Comparison of ENCODE assay signal across 10 cellular contexts in genomic region chr1:11653101-11653601, GRCh38. TPM values are rescaled to one million over a fixed set of nuclear protein-coding genes. Genes with fewer than 3 reads are reported as not detected.
DNase-seq lines count a peak whose midpoint lies in the region; ATAC-seq and TF ChIP-seq lines count a peak whose summit lies in the region.
"Had no signal": no experiment of that assay in that cellular context is flagged by ENCODE, and none has a peak within 500 bp of the region (broad histone marks: within the 10 kb centered on the region; RNA-seq: fewer than 3 reads in every experiment).

No MANE protein-coding gene starts in this region.

- POLR2A ChIA-PET in activated CD4-positive, alpha-beta T cell treated with anti-CD3 and anti-CD28 coated beads, Interleukin-2, amount 10 ng/mL, durations not matched to agents 7 days and 5 days (lab: Charles Lee): interaction anchor here (0.6 kb wide), 1 partner anchor 30 kb away, joined by 3 read pairs; no protein-coding TSS in a partner anchor

- peaks cover 14% of the 10 kb centered on the region for H3K27me3 Mint-ChIP-seq in activated CD4-positive, alpha-beta T cell treated with anti-CD3 and anti-CD28 coated beads, Interleukin-2, amount 10 ng/mL, durations not matched to agents 7 days and 5 days

- H3K36me3 Mint-ChIP-seq in activated CD4-positive, alpha-beta T cell treated with anti-CD3 and anti-CD28 coated beads, Interleukin-2, amount 10 ng/mL, durations not matched to agents 7 days and 5 days (ENCODE audit: low read depth): peaks cover 10% of the 10 kb centered on the region
- peaks cover 28% of the 10 kb centered on the region for H3K36me3 Mint-ChIP-seq in stimulated activated effector memory CD8-positive, alpha-beta T cell treated with anti-CD3 and anti-CD28 coated beads, Interleukin-12 subunit alpha, Interleukin-12 subunit beta, amount 100 ng/mL, for 72 hours

- H3K27me3 ChIP-seq in dorsolateral prefrontal cortex: no peaks in the 10 kb centered on the region
- H3K27me3 ChIP-seq: testis had no signal

- intact Hi-C loops in dorsolateral prefrontal cortex (cut with DNase I): loop anchor here (5.0 kb wide), 2 partner anchors 69 to 154 kb away; partner anchors contain the start of genes CLCN6 (in 1 of the 2) and MTHFR (in 1 of the 2)

- peak overlapping the region in 56 of 59 donors; percentile 47 to 89 (median 79) for H3K4me3 ChIP-seq in dorsolateral prefrontal cortex

- H3K9me3 Mint-ChIP-seq in activated CD4-positive, alpha-beta T cell treated with anti-CD3 and anti-CD28 coated beads, Interleukin-2, amount 10 ng/mL, durations not matched to agents 7 days and 5 days: no peaks in the 10 kb centered on the region
- no peaks in the 10 kb centered on the region for H3K9me3 Mint-ChIP-seq in stimulated activated effector memory CD8-positive, alpha-beta T cell treated with anti-CD3 and anti-CD28 coated beads, Interleukin-12 subunit alpha, Interleukin-12 subunit beta, amount 100 ng/mL, for 72 hours

- TF ChIP-seq CTCF in dorsolateral prefrontal cortex (IDR thresholded peaks at IDR 0.05 in 54 of 56, conservative IDR thresholded peaks at IDR 0.05 in 2 of 56; ENCODE audit: low read depth in 1 of 56, partially characterized antibody in 56 of 56): no peak

- no peak for ATAC-seq in stimulated activated effector memory CD8-positive, alpha-beta T cell treated with anti-CD3 and anti-CD28 coated beads, Interleukin-12 subunit alpha, Interleukin-12 subunit beta, amount 100 ng/mL, for 72 hours
- no peak for ATAC-seq in HG03097 (IDR thresholded peaks at IDR 0.05; ENCODE audit: low FRiP score, unreplicated experiment)

- H3K4me1 Mint-ChIP-seq in activated CD4-positive, alpha-beta T cell treated with anti-CD3 and anti-CD28 coated beads, Interleukin-2, amount 10 ng/mL, durations not matched to agents 7 days and 5 days: peaks cover 31% of the 10 kb centered on the region
- H3K4me1 Mint-ChIP-seq in stimulated activated effector memory CD8-positive, alpha-beta T cell treated with anti-CD3 and anti-CD28 coated beads, Interleukin-12 subunit alpha, Interleukin-12 subunit beta, amount 100 ng/mL, for 72 hours: peaks cover 30% of the 10 kb centered on the region

- CTCF ChIA-PET in activated CD4-positive, alpha-beta T cell treated with anti-CD3 and anti-CD28 coated beads, Interleukin-2, amount 10 ng/mL, durations not matched to agents 7 days and 5 days (lab: Charles Lee): interaction anchor here (0.9 to 4.6 kb wide), 5 partner anchors 11 to 84 kb away, joined by 3 to 42 read pairs (median 10); partner anchors contain the start of genes AGTRAP and FBXO6

- no peak overlapping the region for H3K27ac Mint-ChIP-seq in activated CD4-positive, alpha-beta T cell treated with anti-CD3 and anti-CD28 coated beads, Interleukin-2, amount 10 ng/mL, durations not matched to agents 7 days and 5 days
- no peak overlapping the region for H3K27ac Mint-ChIP-seq in stimulated activated effector memory CD8-positive, alpha-beta T cell treated with anti-CD3 and anti-CD28 coated beads, Interleukin-12 subunit alpha, Interleukin-12 subunit beta, amount 100 ng/mL, for 72 hours

- peak overlapping the region; percentile 25 for H3K4me3 Mint-ChIP-seq in activated CD4-positive, alpha-beta T cell treated with anti-CD3 and anti-CD28 coated beads, Interleukin-2, amount 10 ng/mL, durations not matched to agents 7 days and 5 days
- peak overlapping the region; percentile 67 for H3K4me3 Mint-ChIP-seq in stimulated activated effector memory CD8-positive, alpha-beta T cell treated with anti-CD3 and anti-CD28 coated beads, Interleukin-12 subunit alpha, Interleukin-12 subunit beta, amount 100 ng/mL, for 72 hours

- DNase-seq in activated CD4-positive, alpha-beta T cell treated with anti-CD3 and anti-CD28 coated beads, Interleukin-2, amount 10 ng/mL, durations not matched to agents 7 days and 5 days: no peak
- no peak for DNase-seq in activated CD4-positive, alpha-beta T cell treated with anti-CD3 and anti-CD28 coated beads, Interleukin-2, amount 50 U/mL, for 48 hours
- DNase-seq in dorsolateral prefrontal cortex: no peak
- DNase-seq in stimulated activated effector memory CD8-positive, alpha-beta T cell treated with anti-CD3 and anti-CD28 coated beads, Interleukin-12 subunit alpha, Interleukin-12 subunit beta, amount 100 ng/mL, for 72 hours (ENCODE audit: low spot score in 2 of 2): no peak
- DNase-seq in stimulated activated CD4-positive, alpha-beta T cell treated with anti-CD3 and anti-CD28 coated beads, Interleukin-2, amount 100 ng/mL, for 48 hours: no peak
- DNase-seq: aorta, NCI-H1105, T-helper 1 cell, testis had no signal

- peak overlapping the region in 48 of 59 donors; percentile 31 to 94 (median 86) for H3K27ac ChIP-seq in dorsolateral prefrontal cortex

RNA-seq across cellular contexts. Expression of gene FBXO2, which starts 1.1 kb away (rescaled TPM):
- 1 to 10 TPM; 1.8 to 2.1 TPM for total RNA-seq in activated CD4-positive, alpha-beta T cell treated with anti-CD3 and anti-CD28 coated beads, Interleukin-2, amount 10 ng/mL, durations not matched to agents 7 days and 5 days
- 100 to 1,000 TPM in 116 of 120 experiments, 10 to 100 TPM in 4; 88.8 to 412 (median 152) TPM for total RNA-seq in dorsolateral prefrontal cortex

RNA-seq across cellular contexts. Expression of gene FBXO44, which starts 1.5 kb away (rescaled TPM):
- 10 to 100 TPM; 32.6 to 37.8 TPM for total RNA-seq in activated CD4-positive, alpha-beta T cell treated with anti-CD3 and anti-CD28 coated beads, Interleukin-2, amount 10 ng/mL, durations not matched to agents 7 days and 5 days
- 100 to 1,000 TPM in 118 of 120 experiments, 10 to 100 TPM in 2; 87.8 to 227 (median 169) TPM for total RNA-seq in dorsolateral prefrontal cortex

RNA-seq across cellular contexts. Expression of gene FBXO6, which starts 10.8 kb away (rescaled TPM):
- total RNA-seq in activated CD4-positive, alpha-beta T cell treated with anti-CD3 and anti-CD28 coated beads, Interleukin-2, amount 10 ng/mL, durations not matched to agents 7 days and 5 days: 10 to 100 TPM; 28.1 to 29.6 TPM
- 10 to 100 TPM in 25 of 120 experiments, 1 to 10 TPM in 95; 3.9 to 15.3 (median 8.3) TPM for total RNA-seq in dorsolateral prefrontal cortex

RNA-seq across cellular contexts. Expression of gene MAD2L2, which starts 27.8 kb away (rescaled TPM):
- total RNA-seq in activated CD4-positive, alpha-beta T cell treated with anti-CD3 and anti-CD28 coated beads, Interleukin-2, amount 10 ng/mL, durations not matched to agents 7 days and 5 days: 10 to 100 TPM; 68.7 to 73.3 TPM
- total RNA-seq in dorsolateral prefrontal cortex: 10 to 100 TPM; 15.8 to 42.3 (median 25.8) TPM

RNA-seq across cellular contexts. Expression of gene DRAXIN, which starts 38.4 kb away (rescaled TPM):
- total RNA-seq in activated CD4-positive, alpha-beta T cell treated with anti-CD3 and anti-CD28 coated beads, Interleukin-2, amount 10 ng/mL, durations not matched to agents 7 days and 5 days: under 1 TPM; 0.54 to 0.62 TPM
- 1 to 10 TPM in 59 of 120 experiments, under 1 TPM in 61; 0.26 to 3.8 (median 0.99) TPM for total RNA-seq in dorsolateral prefrontal cortex

Comparison
In these comparisons a context has a peak if more than half of its experiments do, and no peak if none do; other contexts are left out.
1. RNA of gene FBXO2, which starts 1.1 kb away (total RNA-seq): 88.8 to 412 TPM in dorsolateral prefrontal cortex; 1.8 to 2.1 TPM in activated CD4-positive, alpha-beta T cell treated with anti-CD3 and anti-CD28 coated beads, Interleukin-2, amount 10 ng/mL, durations not matched to agents 7 days and 5 days; every median in the first group is over 10 times any median in the second.